ENCODE assay signal across 8 cellular contexts in genomic region chr1:116556289-116557006, GRCh38. TPM values are rescaled to one million over a fixed set of nuclear protein-coding genes. Genes with fewer than 3 reads are reported as not detected.
DNase-seq lines count a peak whose midpoint lies in the region; ATAC-seq and TF ChIP-seq lines count a peak whose summit lies in the region.

No MANE protein-coding gene starts in this region.

- no peak for TF ChIP-seq POLR2A in heart left ventricle (IDR thresholded peaks at IDR 0.05)

- H3K9me3 ChIP-seq in MG63, result no peaks in the 10 kb centered on the region
- no peaks in the 10 kb centered on the region for H3K9me3 ChIP-seq in heart left ventricle

- WGBS in heart left ventricle, 4 donors, result 66 to 76% (median 73%) methylated on average over 6 of the region's 6 CpGs

- peak; percentile 36 for DNase-seq in ELF-1 (ENCODE audit: low read depth, low spot score)
- DNase-seq in MG63, result peak; percentile 99
- DNase-seq in activated T-cell treated with anti-CD3 and anti-CD28 coated beads for 48 hours (ENCODE audit: low read depth), result peak; percentile 71
- DNase-seq in heart left ventricle, result peak in 3 of 5 donors; percentile 54 to 82 (median 72)
- DNase-seq in stimulated activated CD8-positive, alpha-beta memory T cell treated with anti-CD3 and anti-CD28 coated beads, Interleukin-12 subunit alpha, Interleukin-12 subunit beta, amount 100 ng/mL, for 4 hours (ENCODE audit: low read depth), result peak; percentile 49
- no peak for DNase-seq in NCI-H1436 (lab: John Stamatoyannopoulos, UW)
- no peak for DNase-seq in NCI-H187 treated with DMSO at 0.1 percent for 48 hours (lab: John Stamatoyannopoulos, UW)

- H3K36me3 ChIP-seq in MG63 (no peaks in the 10 kb centered on the region), heart left ventricle (no peaks in the 10 kb centered on the region)

- no peak overlapping the region for H3K4me3 ChIP-seq in MG63
- H3K4me3 ChIP-seq in heart left ventricle, result no peak overlapping the region

- H3K27ac ChIP-seq in heart left ventricle, result peak overlapping the region in 8 of 12 donors; percentile 1 to 70 (median 14)

- intact Hi-C loops in heart left ventricle (cut with DNase I), result loop anchor here in 1 of 10 donors (5.0 kb wide), 1 partner anchor 54 kb away; no protein-coding TSS in a partner anchor

- H3K27me3 ChIP-seq in MG63 (no peaks in the 10 kb centered on the region), heart left ventricle (no peaks in the 10 kb centered on the region)

- H3K4me1 ChIP-seq in heart left ventricle, result peaks cover 0 to 95% (median 34%) of the 10 kb centered on the region in 12 donors

- peak; percentile 59 for ATAC-seq in GM21737 (IDR thresholded peaks at IDR 0.05; ENCODE audit: unreplicated experiment)
- peak; percentile 45 to 87 (median 80) for ATAC-seq in heart left ventricle

- no peak for TF ChIP-seq CTCF in heart left ventricle (IDR thresholded peaks at IDR 0.05)

RNA-seq across cellular contexts. Expression of gene CD58, which starts 14.4 kb away (rescaled TPM):
- 21.9 and 53.0 TPM in 2 replicates for total RNA-seq in MG63 (2014; rRNA removed; shearing (Covaris generic); ENCODE audit: low replicate concordance)
- 10 to 100 TPM; 19.6 to 37.5 (median 27.1) TPM for total RNA-seq in heart left ventricle
- 10 to 100 TPM; 39.1 to 45.8 TPM for polyA plus RNA-seq in heart left ventricle

Comparison
In these comparisons a context has a peak if more than half of its experiments do, and no peak if none do; other contexts are left out.
1. DNase-seq: peak in ELF-1 (single experiment), MG63 (single experiment), activated T-cell treated with anti-CD3 and anti-CD28 coated beads for 48 hours (single experiment), heart left ventricle (3 of 5) and stimulated activated CD8-positive, alpha-beta memory T cell treated with anti-CD3 and anti-CD28 coated beads, Interleukin-12 subunit alpha, Interleukin-12 subunit beta, amount 100 ng/mL, for 4 hours (single experiment); none in NCI-H1436 (single experiment) and NCI-H187 treated with DMSO at 0.1 percent for 48 hours (single experiment).